ENCODE assay signal across 8 cellular contexts in genomic region chr16:2500937-2501750, GRCh38. TPM values are rescaled to one million over a fixed set of nuclear protein-coding genes. Genes with fewer than 3 reads are reported as not detected.
A peak's percentile ranks its signal among the peaks of the same experiment; 100 is the strongest.
DNase-seq lines count a peak whose midpoint lies in the region; ATAC-seq and TF ChIP-seq lines count a peak whose summit lies in the region.

No MANE protein-coding gene starts in this region.

- H3K27ac ChIP-seq in left ventricle myocardium inferior (replicated peaks): peak overlapping the region; percentile 65
- H3K27ac ChIP-seq in psoas muscle: no peak overlapping the region
- peak overlapping the region; percentile 62 to 65 for H3K27ac ChIP-seq in uterus

- intact Hi-C loops in left ventricle myocardium inferior (cut with micrococcal nuclease): no loop called here
- intact Hi-C loops in psoas muscle (cut with DNase I): loop anchor here (1.0 to 5.0 kb wide), 4 partner anchors 74 to 309 kb away; partner anchors contain the start of genes ABCA3 (in 2 of the 2) and CCNF (in 1 of the 2)
- intact Hi-C loops in uterus (cut with DNase I; ENCODE audit: low total_unique reads): no loop called here

- H3K36me3 ChIP-seq in left ventricle myocardium inferior: peaks cover 5% of the 10 kb centered on the region
- peaks cover 0 to 12% of the 10 kb centered on the region in 2 donors for H3K36me3 ChIP-seq in psoas muscle (ENCODE audit: insufficient read depth in 1 of 2, low read depth in 1 of 2)
- no peaks in the 10 kb centered on the region for H3K36me3 ChIP-seq in uterus

- no peak for TF ChIP-seq POLR2A in NB4 (IDR thresholded peaks at IDR 0.05; ENCODE audit: extremely low read depth, insufficient read length)
- TF ChIP-seq POLR2A in uterus (IDR thresholded peaks at IDR 0.05): peak in 1 of 2 donors; percentile 36

- H3K4me3 ChIP-seq in NB4 (ENCODE audit: low read depth, low read length): no peak overlapping the region
- H3K4me3 ChIP-seq in left ventricle myocardium inferior: peak overlapping the region; percentile 51
- peak overlapping the region; percentile 34 for H3K4me3 ChIP-seq in psoas muscle
- H3K4me3 ChIP-seq in uterus: peak overlapping the region in 1 of 2 donors; percentile 20

- TF ChIP-seq CTCF in NB4 (IDR thresholded peaks at IDR 0.05; ENCODE audit: low read depth, low read length) (peak; percentile 91), left ventricle myocardium inferior (IDR thresholded peaks at IDR 0.05; ENCODE audit: borderline replicate concordance) (peak; percentile 99), psoas muscle (IDR thresholded peaks at IDR 0.05) (peak; percentile 98), uterus (IDR thresholded peaks at IDR 0.05) (peak; percentile 96 to 100 (median 98))

- H3K9me3 ChIP-seq in left ventricle myocardium inferior (replicated peaks) (no peaks in the 10 kb centered on the region), psoas muscle (no peaks in the 10 kb centered on the region), uterus (no peaks in the 10 kb centered on the region)

- peaks cover 77% of the 10 kb centered on the region for H3K4me1 ChIP-seq in left ventricle myocardium inferior
- peaks cover 36% of the 10 kb centered on the region for H3K4me1 ChIP-seq in psoas muscle
- H3K4me1 ChIP-seq in uterus: peaks cover 0 to 14% of the 10 kb centered on the region in 2 donors

- ATAC-seq in GM18498 (IDR thresholded peaks at IDR 0.05; ENCODE audit: unreplicated experiment) (peak; percentile 63), psoas muscle (peak; percentile 84 to 90 (median 86))

- H3K27me3 ChIP-seq in left ventricle myocardium inferior (ENCODE audit: low read depth): no peaks in the 10 kb centered on the region
- H3K27me3 ChIP-seq in psoas muscle (ENCODE audit: insufficient read depth in 3 of 3, low read length in 2 of 3): no peaks in the 10 kb centered on the region
- no peaks in the 10 kb centered on the region for H3K27me3 ChIP-seq in uterus

- WGBS in psoas muscle, 3 donors: 40 to 48% (median 40%) methylated on average over 21 to 22 of the region's 22 CpGs

- DNase-seq in A172 (ENCODE audit: low spot score): peak; percentile 75
- DNase-seq in NB4 (ENCODE audit: low read depth): peak; percentile 84
- DNase-seq in T-helper 1 cell: peak; percentile 52 to 76 (median 71)
- DNase-seq in amniotic epithelial cell (ENCODE audit: low read depth): peak; percentile 87
- peak; percentile 87 for DNase-seq in left ventricle myocardium inferior
- peak; percentile 82 to 90 for DNase-seq in psoas muscle
- DNase-seq in uterus: peak; percentile 85 to 88

RNA-seq across cellular contexts. Expression of gene ATP6V0C, which starts 12.6 kb away (rescaled TPM):
- total RNA-seq in A172 (2014; rRNA removed; shearing (Covaris generic)): 24.7 and 51.1 TPM in 2 replicates
- total RNA-seq in left ventricle myocardium inferior (128 TPM), psoas muscle (100 to 1,000 TPM; 116 to 193 (median 182) TPM), uterus (100 to 1,000 TPM in 1 of 4 donors, 10 to 100 TPM in 3; 14.3 to 126 (median 41.4) TPM)
- 100 to 1,000 TPM; 165 to 241 (median 174) TPM for polyA plus RNA-seq in psoas muscle

RNA-seq across cellular contexts. Expression of gene AMDHD2, which starts 19.0 kb away (rescaled TPM):
- total RNA-seq in A172 (2014; rRNA removed; shearing (Covaris generic)): 71.3 and 76.8 TPM in 2 replicates
- total RNA-seq in left ventricle myocardium inferior (9.3 TPM), psoas muscle (10 to 100 TPM in 1 of 4 donors, 1 to 10 TPM in 3; 5.7 to 12.4 (median 9.3) TPM), uterus (10 to 100 TPM in 3 of 4 donors, 1 to 10 TPM in 1; 7.9 to 36.5 (median 22.0) TPM)
- 10 to 100 TPM in 2 of 3 donors, 1 to 10 TPM in 1; 5.4 to 12.6 (median 11.8) TPM for polyA plus RNA-seq in psoas muscle

RNA-seq across cellular contexts. Expression of gene TBC1D24, which starts 26.2 kb away (rescaled TPM):
- total RNA-seq in A172 (2014; rRNA removed; shearing (Covaris generic)): 8.6 and 18.0 TPM in 2 replicates
- total RNA-seq in left ventricle myocardium inferior (11.1 TPM), psoas muscle (1 to 10 TPM; 6.0 to 8.9 (median 6.5) TPM), uterus (10 to 100 TPM in 1 of 4 donors, 1 to 10 TPM in 2, under 1 TPM in 1; 0.59 to 21.6 (median 4.6) TPM)
- polyA plus RNA-seq in psoas muscle: 1 to 10 TPM; 3.2 to 5.4 (median 4.8) TPM

RNA-seq across cellular contexts. Expression of gene NTN3, which starts 30.0 kb away (rescaled TPM):
- 0.12 TPM in 1 of 2 replicates, not detected in the other for total RNA-seq in A172 (2014; rRNA removed; shearing (Covaris generic))
- total RNA-seq in left ventricle myocardium inferior (0.14 TPM), psoas muscle (under 1 TPM in 3 of 4 donors, not detected in 1; 0.13 to 0.20 (median 0.14) TPM), uterus (10 to 100 TPM in 1 of 4 donors, 1 to 10 TPM in 1, not detected in 2; 1.3 to 15.5 TPM)
- polyA plus RNA-seq in psoas muscle: under 1 TPM in 1 of 3 donors, not detected in 2; 0.01 TPM

RNA-seq across cellular contexts. Expression of gene CEMP1, which starts 30.1 kb away (rescaled TPM):
- not detected in 2 replicates for total RNA-seq in A172 (2014; rRNA removed; shearing (Covaris generic))
- not detected for total RNA-seq in left ventricle myocardium inferior
- under 1 TPM in 1 of 4 donors, not detected in 3; 0.22 TPM for total RNA-seq in psoas muscle
- polyA plus RNA-seq in psoas muscle: under 1 TPM; 0.16 to 0.32 (median 0.17) TPM
- 1 to 10 TPM in 1 of 4 donors, under 1 TPM in 1, not detected in 2; 0.46 to 3.3 TPM for total RNA-seq in uterus

Comparison
In these comparisons a context has a peak if more than half of its experiments do, and no peak if none do; other contexts are left out.
1. intact Hi-C loops: an anchor here in psoas muscle (1.0 to 5.0 kb wide); none called in left ventricle myocardium inferior and uterus.